18 cellular contexts compared by ENCODE assay signal in genomic region chr13:49498211-49498610, GRCh38. TPM values are rescaled to one million over a fixed set of nuclear protein-coding genes. Genes with fewer than 3 reads are reported as not detected.
DNase-seq lines count a peak whose midpoint lies in the region; ATAC-seq and TF ChIP-seq lines count a peak whose summit lies in the region.
"Had no signal": no experiment of that assay in that cellular context is flagged by ENCODE, and none has a peak within 500 bp of the region (broad histone marks: within the 10 kb centered on the region; RNA-seq: fewer than 3 reads in every experiment).

No MANE protein-coding gene starts in this region.

- peaks cover 54% of the 10 kb centered on the region for H3K4me1 Mint-ChIP-seq in CD8-positive, alpha-beta T cell (ENCODE audit: low read depth)
- H3K4me1 Mint-ChIP-seq in IgD-negative memory B cell (peaks cover 18 to 43% (median 29%) of the 10 kb centered on the region in 3 donors), memory B cell (peaks cover 36% of the 10 kb centered on the region), CD14-positive monocyte (peaks cover 34% of the 10 kb centered on the region)

- H3K27me3 ChIP-seq in CD8-positive, alpha-beta T cell (ENCODE audit: insufficient read depth, low read length), result no peaks in the 10 kb centered on the region
- H3K27me3 ChIP-seq: heart right ventricle, tibial nerve had no signal

- peaks cover 20% of the 10 kb centered on the region for H3K4me1 ChIP-seq in CD8-positive, alpha-beta T cell (ENCODE audit: insufficient read depth, low read length)

- intact Hi-C loops in CD8-positive, alpha-beta T cell (cut with DNase I, micrococcal nuclease), result loop anchor here (5.0 to 10.0 kb wide), 5 partner anchors 294 to 1417 kb away; partner anchors contain the start of genes FNDC3A (in 1 of the 2), KPNA3 (in 1 of the 2), RB1 (in 1 of the 2) and RCBTB2 (in 1 of the 2)
- intact Hi-C loops in CD14-positive monocyte (cut with micrococcal nuclease), result loop anchor here in 1 of 2 donors (5.0 kb wide), 1 partner anchor 51 kb away; no protein-coding TSS in a partner anchor

- H3K27ac ChIP-seq in CD8-positive, alpha-beta T cell (ENCODE audit: low read depth, low read length), result no peak overlapping the region
- H3K27ac ChIP-seq in RWPE1, result no peak overlapping the region

- no peaks in the 10 kb centered on the region for H3K36me3 ChIP-seq in CD8-positive, alpha-beta T cell (ENCODE audit: insufficient read depth, low read length)

- H3K36me3 Mint-ChIP-seq in CD8-positive, alpha-beta T cell, result peaks cover 51% of the 10 kb centered on the region
- H3K36me3 Mint-ChIP-seq in IgD-negative memory B cell (peaks cover 7% of the 10 kb centered on the region), memory B cell (peaks cover 8% of the 10 kb centered on the region), CD14-positive monocyte (peaks cover 32 to 44% of the 10 kb centered on the region in 2 donors)
- peaks cover 26 to 53% of the 10 kb centered on the region in 2 donors for H3K36me3 Mint-ChIP-seq in activated naive CD4-positive, alpha-beta T cell treated with anti-CD3 and anti-CD28 coated beads, Interleukin-2, amount 50 U/mL, for 72 hours

- no peak for ATAC-seq in CD8-positive, alpha-beta T cell
- no peak for ATAC-seq in activated naive CD4-positive, alpha-beta T cell treated with anti-CD3 and anti-CD28 coated beads, Interleukin-2, amount 50 U/mL, for 72 hours
- ATAC-seq in memory B cell (ENCODE audit: low read depth), result no peak
- ATAC-seq: heart right ventricle had no signal

- H3K4me3 ChIP-seq in CD8-positive, alpha-beta T cell (ENCODE audit: low read depth, low read length), result no peak overlapping the region
- H3K4me3 ChIP-seq: heart right ventricle, tibial nerve had no signal

- CTCF ChIA-PET in CD8-positive, alpha-beta T cell (lab: Charles Lee), result no interaction called here
- CTCF ChIA-PET in RWPE1 (lab: Yijun Ruan, JAX), result no interaction called here

- H3K4me3 Mint-ChIP-seq in CD8-positive, alpha-beta T cell, result no peak overlapping the region
- H3K4me3 Mint-ChIP-seq in IgD-negative memory B cell, result peak overlapping the region in 2 of 4 donors; percentile 13 to 99
- no peak overlapping the region for H3K4me3 Mint-ChIP-seq in memory B cell
- H3K4me3 Mint-ChIP-seq in CD14-positive monocyte, result no peak overlapping the region

- H3K27me3 Mint-ChIP-seq in CD8-positive, alpha-beta T cell (ENCODE audit: low read depth), result no peaks in the 10 kb centered on the region
- no peaks in the 10 kb centered on the region for H3K27me3 Mint-ChIP-seq in IgD-negative memory B cell
- no peaks in the 10 kb centered on the region for H3K27me3 Mint-ChIP-seq in memory B cell
- H3K27me3 Mint-ChIP-seq in CD14-positive monocyte (ENCODE audit: low read depth in 3 of 3), result peaks cover 0 to 3% (median 0%) of the 10 kb centered on the region in 3 donors

- H3K9me3 ChIP-seq in CD8-positive, alpha-beta T cell (ENCODE audit: low read length), result no peaks in the 10 kb centered on the region
- H3K9me3 ChIP-seq: heart right ventricle, tibial nerve had no signal

- H3K27ac Mint-ChIP-seq in CD8-positive, alpha-beta T cell, result peak overlapping the region; percentile 78
- H3K27ac Mint-ChIP-seq in IgD-negative memory B cell (peak overlapping the region; percentile 74 to 99 (median 92)), memory B cell (peak overlapping the region; percentile 67), CD14-positive monocyte (no peak overlapping the region)
- peak overlapping the region; percentile 88 to 97 for H3K27ac Mint-ChIP-seq in activated naive CD4-positive, alpha-beta T cell treated with anti-CD3 and anti-CD28 coated beads, Interleukin-2, amount 50 U/mL, for 72 hours

- no peak for TF ChIP-seq CTCF in CD8-positive, alpha-beta T cell (IDR thresholded peaks at IDR 0.05)
- TF ChIP-seq CTCF in CD14-positive monocyte (IDR thresholded peaks at IDR 0.05) (no peak), RWPE1 (conservative IDR thresholded peaks at IDR 0.05; ENCODE audit: low read depth) (no peak)

- DNase-seq in CD8-positive, alpha-beta T cell, result no peak
- no peak for DNase-seq in activated naive CD4-positive, alpha-beta T cell treated with anti-CD3 and anti-CD28 coated beads, Interleukin-2, amount 50 U/mL, for 72 hours (ENCODE audit: low spot score in 2 of 2)
- no peak for DNase-seq in memory B cell (ENCODE audit: low spot score in 2 of 2)
- DNase-seq in SHP77 (lab: John Stamatoyannopoulos, UW), result no peak
- no peak for DNase-seq in CD14-positive monocyte (ENCODE audit: low spot score)
- DNase-seq in RWPE1 (ENCODE audit: low spot score), result no peak
- no peak for DNase-seq in Ammon's horn (ENCODE audit: low spot score)
- DNase-seq: activated CD4-positive, CD25-positive, alpha-beta regulatory T cell treated with anti-CD3 and anti-CD28 coated beads, Interleukin-2, amount 50 U/mL, for 72 hours; AML-193; DMS153; heart right ventricle; mesenchymal stem cell; NCI-H1436; NCI-H526 treated with DMSO at 0.1 percent for 48 hours; nephron progenitor cell; SIG-M5 had no signal

- no peaks in the 10 kb centered on the region for H3K9me3 Mint-ChIP-seq in CD8-positive, alpha-beta T cell
- H3K9me3 Mint-ChIP-seq in IgD-negative memory B cell (no peaks in the 10 kb centered on the region), memory B cell (no peaks in the 10 kb centered on the region), CD14-positive monocyte (no peaks in the 10 kb centered on the region)
- peaks cover 0 to 19% of the 10 kb centered on the region in 2 donors for H3K9me3 Mint-ChIP-seq in activated naive CD4-positive, alpha-beta T cell treated with anti-CD3 and anti-CD28 coated beads, Interleukin-2, amount 50 U/mL, for 72 hours
- H3K9me3 Mint-ChIP-seq: nephron progenitor cell had no signal

- POLR2A ChIA-PET in CD8-positive, alpha-beta T cell (lab: Charles Lee), result interaction anchor here (1.0 kb wide), 1 partner anchor 54 kb away, joined by 4 read pairs; the partner anchor contains the start of genes CAB39L and SETDB2
- POLR2A ChIA-PET in RWPE1 (lab: Yijun Ruan, JAX; ENCODE audit: low non-redundant PET), result no interaction called here

RNA-seq across cellular contexts. Expression of gene PHF11, which starts 2.5 kb away (rescaled TPM):
- 10 to 100 TPM; 93.9 to 98.3 TPM for total RNA-seq in CD8-positive, alpha-beta T cell
- polyA plus RNA-seq in IgD-negative memory B cell (70.1 TPM), CD14-positive monocyte (10 to 100 TPM; 63.4 to 68.8 TPM)
- 100 to 1,000 TPM in 1 of 2 donors, 10 to 100 TPM in 1; 57.2 to 132 TPM for total RNA-seq in activated naive CD4-positive, alpha-beta T cell treated with anti-CD3 and anti-CD28 coated beads, Interleukin-2, amount 50 U/mL, for 72 hours

RNA-seq across cellular contexts. Expression of gene SETDB2, which starts 54.1 kb away (rescaled TPM):
- 1 to 10 TPM; 8.4 to 9.3 TPM for total RNA-seq in CD8-positive, alpha-beta T cell
- polyA plus RNA-seq in IgD-negative memory B cell (15.0 TPM), CD14-positive monocyte (1 to 10 TPM; 4.8 to 6.8 TPM)
- 10 to 100 TPM; 16.0 to 22.7 TPM for total RNA-seq in activated naive CD4-positive, alpha-beta T cell treated with anti-CD3 and anti-CD28 coated beads, Interleukin-2, amount 50 U/mL, for 72 hours

RNA-seq across cellular contexts. Expression of gene CAB39L, which starts 54.3 kb away (rescaled TPM):
- total RNA-seq in CD8-positive, alpha-beta T cell, result 1 to 10 TPM; 1.6 to 2.1 TPM
- polyA plus RNA-seq in IgD-negative memory B cell (1.7 TPM), CD14-positive monocyte (1 to 10 TPM; 2.7 to 5.1 TPM)
- 10 to 100 TPM in 1 of 2 donors, 1 to 10 TPM in 1; 5.2 to 14.5 TPM for total RNA-seq in activated naive CD4-positive, alpha-beta T cell treated with anti-CD3 and anti-CD28 coated beads, Interleukin-2, amount 50 U/mL, for 72 hours

Comparison
In these comparisons a context has a peak if more than half of its experiments do, and no peak if none do; other contexts are left out.
1. H3K27ac Mint-ChIP-seq: peak in CD8-positive, alpha-beta T cell (single experiment), IgD-negative memory B cell (3 of 3), activated naive CD4-positive, alpha-beta T cell treated with anti-CD3 and anti-CD28 coated beads, Interleukin-2, amount 50 U/mL, for 72 hours (2 of 2) and memory B cell (single experiment); none in CD14-positive monocyte (0 of 7).